ENCODE assay signal across 9 cellular contexts in the genomic region with DNA sequence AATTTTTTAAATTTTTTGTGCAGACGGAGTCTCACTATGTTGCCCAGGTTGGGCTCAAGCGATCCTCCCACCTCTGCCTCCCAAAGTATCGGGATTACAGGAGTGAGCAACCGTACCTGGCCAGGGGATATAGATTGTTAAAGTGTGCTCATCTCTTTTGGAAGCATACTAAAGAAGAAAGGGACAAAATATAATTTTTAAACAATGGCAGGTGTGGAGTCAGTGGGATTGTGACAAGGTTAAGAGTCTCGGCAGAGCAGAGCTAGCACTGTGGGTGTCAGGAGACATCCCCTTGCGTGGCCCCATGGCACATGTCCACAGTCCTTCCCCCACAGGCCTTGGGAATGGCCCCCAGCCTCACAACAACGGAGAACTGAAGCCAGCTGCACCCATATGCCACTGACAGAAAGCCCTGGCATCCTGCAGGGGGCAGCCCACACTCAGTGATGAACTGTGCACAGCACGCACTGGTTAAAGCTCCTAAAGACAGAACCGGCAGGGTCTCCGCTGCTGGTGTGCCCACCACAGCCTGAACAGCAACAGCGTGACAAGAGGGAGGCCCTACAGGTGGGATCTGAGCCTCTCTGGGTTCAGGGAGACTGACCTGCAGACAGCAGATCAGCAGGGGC. TPM values are rescaled to one million over a fixed set of nuclear protein-coding genes. Genes with fewer than 3 reads are reported as not detected.
A peak's percentile ranks its signal among the peaks of the same experiment; 100 is the strongest.
DNase-seq lines count a peak whose midpoint lies in the region; ATAC-seq and TF ChIP-seq lines count a peak whose summit lies in the region.
"Had no signal": no experiment of that assay in that cellular context is flagged by ENCODE, and none has a peak within 500 bp of the region (broad histone marks: within the 10 kb centered on the region; RNA-seq: fewer than 3 reads in every experiment).

No MANE protein-coding gene starts in this region.

- H3K36me3 ChIP-seq in iPS DF 6.9 (ENCODE audit: control insufficient read depth, insufficient read depth, low read length): peaks cover 3% of the 10 kb centered on the region

- no peak overlapping the region for H3K27ac ChIP-seq in iPS DF 6.9 (ENCODE audit: low read length)

- no peak overlapping the region for H3K4me3 ChIP-seq in NB4 (ENCODE audit: low read depth, low read length)
- H3K4me3 ChIP-seq in iPS DF 6.9 (ENCODE audit: low read length): no peak overlapping the region
- H3K4me3 ChIP-seq: lung had no signal

- H3K27me3 ChIP-seq in iPS DF 6.9 (ENCODE audit: control insufficient read depth, insufficient read depth, low read length): no peaks in the 10 kb centered on the region

- H3K4me1 Mint-ChIP-seq in activated naive CD8-positive, alpha-beta T cell treated with anti-CD3 and anti-CD28 coated beads for 36 hours: no peaks in the 10 kb centered on the region

- H3K4me3 Mint-ChIP-seq in activated naive CD8-positive, alpha-beta T cell treated with anti-CD3 and anti-CD28 coated beads for 36 hours: no peak overlapping the region

- peak; percentile 70 for TF ChIP-seq CTCF in NB4 (IDR thresholded peaks at IDR 0.05; ENCODE audit: low read depth, low read length)

- ATAC-seq in HG03565 (IDR thresholded peaks at IDR 0.05; ENCODE audit: unreplicated experiment): no peak
- ATAC-seq in HG03175 (IDR thresholded peaks at IDR 0.05; ENCODE audit: unreplicated experiment): no peak

- no peaks in the 10 kb centered on the region for H3K9me3 Mint-ChIP-seq in activated naive CD8-positive, alpha-beta T cell treated with anti-CD3 and anti-CD28 coated beads for 36 hours

- H3K4me1 ChIP-seq in iPS DF 6.9 (ENCODE audit: control insufficient read depth, insufficient read depth, low read length): no peaks in the 10 kb centered on the region

- H3K9me3 ChIP-seq in iPS DF 6.9 (ENCODE audit: control insufficient read depth, insufficient read depth, low read length): no peaks in the 10 kb centered on the region

- peaks cover 15% of the 10 kb centered on the region for H3K36me3 Mint-ChIP-seq in activated naive CD8-positive, alpha-beta T cell treated with anti-CD3 and anti-CD28 coated beads for 36 hours

- no CpG with 5 or more reads among the region's 11 CpGs for WGBS in iPS DF 6.9 (ENCODE audit: insufficient coverage, insufficient read length)

- TF ChIP-seq POLR2A in NB4 (IDR thresholded peaks at IDR 0.05; ENCODE audit: extremely low read depth, insufficient read length): no peak

- H3K27me3 Mint-ChIP-seq in activated naive CD8-positive, alpha-beta T cell treated with anti-CD3 and anti-CD28 coated beads for 36 hours: no peaks in the 10 kb centered on the region

- H3K27ac Mint-ChIP-seq in activated naive CD8-positive, alpha-beta T cell treated with anti-CD3 and anti-CD28 coated beads for 36 hours: no peak overlapping the region

- DNase-seq in ELR (ENCODE audit: low read depth) (peak; percentile 45), NB4 (ENCODE audit: low read depth) (peak; percentile 56), iPS DF 6.9 (ENCODE audit: low read depth, low spot score) (peak; percentile 20), cerebellar nuclear complex (lab: John Stamatoyannopoulos, UW) (no peak)
- DNase-seq in activated naive CD8-positive, alpha-beta T cell treated with anti-CD3 and anti-CD28 coated beads for 36 hours: peak; percentile 46
- peak; percentile 11 for DNase-seq in stimulated activated naive CD4-positive, alpha-beta T cell treated with Interleukin-2 at 50 U/mL for 16 hours (lab: John Stamatoyannopoulos, UW)

RNA-seq across cellular contexts. Expression of gene SERPIND1, which starts 29.9 kb away (rescaled TPM):
- total RNA-seq in activated naive CD8-positive, alpha-beta T cell treated with anti-CD3 and anti-CD28 coated beads for 36 hours: not detected

RNA-seq across cellular contexts. Expression of gene PI4KA, which starts 54.8 kb away (rescaled TPM):
- total RNA-seq in activated naive CD8-positive, alpha-beta T cell treated with anti-CD3 and anti-CD28 coated beads for 36 hours: 10 to 100 TPM; 49.3 to 51.3 TPM

RNA-seq across cellular contexts. Expression of gene SNAP29, which starts 55.0 kb away (rescaled TPM):
- 10 to 100 TPM; 21.5 to 22.1 TPM for total RNA-seq in activated naive CD8-positive, alpha-beta T cell treated with anti-CD3 and anti-CD28 coated beads for 36 hours

Comparison
In these comparisons a context has a peak if more than half of its experiments do, and no peak if none do; other contexts are left out.
1. DNase-seq: peak in ELR (single experiment), NB4 (single experiment), activated naive CD8-positive, alpha-beta T cell treated with anti-CD3 and anti-CD28 coated beads for 36 hours (single experiment), iPS DF 6.9 (single experiment) and stimulated activated naive CD4-positive, alpha-beta T cell treated with Interleukin-2 at 50 U/mL for 16 hours (single experiment); none in cerebellar nuclear complex (0 of 2).